In genomic region chrX:29903365-29903764, GRCh38 we compare ENCODE assay signal across 11 cellular contexts.
DNase-seq lines count a peak whose midpoint lies in the region; ATAC-seq and TF ChIP-seq lines count a peak whose summit lies in the region.
"Had no signal": no experiment of that assay in that cellular context is flagged by ENCODE, and none has a peak within 500 bp of the region (broad histone marks: within the 10 kb centered on the region; RNA-seq: fewer than 3 reads in every experiment).

No MANE protein-coding gene starts in this region.

- H3K9me3 Mint-ChIP-seq in endodermal cell = peaks cover 7% of the 10 kb centered on the region
- H3K9me3 Mint-ChIP-seq in neural crest cell = peaks cover 2% of the 10 kb centered on the region

- ATAC-seq in HG03108 (IDR thresholded peaks at IDR 0.05; ENCODE audit: unreplicated experiment) = no peak
- no peak for ATAC-seq in HG03280 (IDR thresholded peaks at IDR 0.05; ENCODE audit: unreplicated experiment)
- ATAC-seq in GM21619 (IDR thresholded peaks at IDR 0.05; ENCODE audit: unreplicated experiment) = no peak
- no peak for ATAC-seq in HG02623 (IDR thresholded peaks at IDR 0.05; ENCODE audit: unreplicated experiment)

- H3K4me3 ChIP-seq in GM12865 (ENCODE audit: low read depth, low read length) (no peak overlapping the region), endodermal cell (ENCODE audit: low read length) (no peak overlapping the region)

- no peaks in the 10 kb centered on the region for H3K9me3 ChIP-seq in endodermal cell (ENCODE audit: control insufficient read depth, low read length)

- no peaks in the 10 kb centered on the region for H3K36me3 Mint-ChIP-seq in endodermal cell (ENCODE audit: low read depth)
- H3K36me3 Mint-ChIP-seq in neural crest cell (ENCODE audit: low read depth) = no peaks in the 10 kb centered on the region

- H3K9ac ChIP-seq in endodermal cell (ENCODE audit: extremely low read depth, low read length, poor library complexity, severe bottlenecking) = no peak overlapping the region

- TF ChIP-seq CTCF in GM12865 (IDR thresholded peaks at IDR 0.05; ENCODE audit: insufficient read depth, low read depth, low read length, missing control alignments) (peak; percentile 11), endodermal cell (conservative IDR thresholded peaks at IDR 0.05) (peak; percentile 64), neural crest cell (conservative IDR thresholded peaks at IDR 0.05) (peak; percentile 53)

- H3K4me3 Mint-ChIP-seq in endodermal cell = no peak overlapping the region
- H3K4me3 Mint-ChIP-seq in neural crest cell = no peak overlapping the region

- H3K27me3 Mint-ChIP-seq in endodermal cell (ENCODE audit: insufficient read depth) (no peaks in the 10 kb centered on the region), neural crest cell (ENCODE audit: low read depth) (no peaks in the 10 kb centered on the region)

- no peak overlapping the region for H3K27ac Mint-ChIP-seq in endodermal cell
- no peak overlapping the region for H3K27ac Mint-ChIP-seq in neural crest cell (ENCODE audit: unreplicated experiment)

- H3K4me1 Mint-ChIP-seq in endodermal cell (peaks cover 8% of the 10 kb centered on the region), neural crest cell (peaks cover 4% of the 10 kb centered on the region)

- H3K27me3 ChIP-seq in endodermal cell (ENCODE audit: control insufficient read depth, insufficient read depth, low read length, poor library complexity, severe bottlenecking) = no peaks in the 10 kb centered on the region

- no peaks in the 10 kb centered on the region for H3K36me3 ChIP-seq in endodermal cell (ENCODE audit: control insufficient read depth, insufficient read depth, low read length)

- DNase-seq in GM12865 (ENCODE audit: low read depth) (no peak), OCI-M1 (lab: John Stamatoyannopoulos, UW) (peak; percentile 26), endodermal cell (no peak), neural crest cell (ENCODE audit: low read depth, low spot score) (no peak)
- DNase-seq: amygdala, mesendoderm, NCI-H510A treated with DMSO at 0.1 percent for 48 hours had no signal

- H3K27ac ChIP-seq in endodermal cell (ENCODE audit: low read depth, low read length) = no peak overlapping the region

- no peaks in the 10 kb centered on the region for H3K4me1 ChIP-seq in endodermal cell (ENCODE audit: control insufficient read depth, insufficient read depth, low read length)

Comparison
In these comparisons a context has a peak if more than half of its experiments do, and no peak if none do; other contexts are left out.
1. CTCF ChIP-seq: peak in every context shown above with its lines; median percentile 64 in endodermal cell; 53 in neural crest cell; 11 in GM12865.